ENCODE assay signal across 17 cellular contexts in the genomic region with DNA sequence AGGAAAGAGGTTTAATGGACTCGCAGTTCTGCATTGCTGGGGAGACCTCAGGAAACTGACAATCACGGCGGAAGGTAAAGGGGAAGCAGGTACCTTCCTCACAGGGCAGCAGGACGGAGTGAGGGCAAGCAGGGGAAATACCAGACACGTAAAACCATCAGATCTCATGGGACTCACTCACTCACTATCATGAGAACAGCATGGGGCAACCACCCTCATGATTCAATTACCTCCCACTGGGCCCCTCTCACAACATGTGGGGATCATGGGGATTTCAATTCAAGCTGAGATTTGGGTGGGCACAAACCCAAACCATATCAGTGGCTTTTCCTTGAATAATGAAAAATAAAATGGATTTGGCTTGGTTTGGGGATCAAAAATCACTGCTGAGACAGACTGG.
DNase-seq lines count a peak whose midpoint lies in the region; ATAC-seq and TF ChIP-seq lines count a peak whose summit lies in the region.
"Had no signal": no experiment of that assay in that cellular context is flagged by ENCODE, and none has a peak within 500 bp of the region (broad histone marks: within the 10 kb centered on the region; RNA-seq: fewer than 3 reads in every experiment).

No MANE protein-coding gene starts in this region.

- H3K9me3 Mint-ChIP-seq in activated CD4-positive, alpha-beta T cell treated with anti-CD3 and anti-CD28 coated beads for 36 hours (ENCODE audit: low read depth), result peaks cover 5% of the 10 kb centered on the region
- H3K9me3 Mint-ChIP-seq in glutamatergic neuron (ENCODE audit: unreplicated experiment), result no peaks in the 10 kb centered on the region

- peak overlapping the region; percentile 34 for H3K27ac Mint-ChIP-seq in activated CD4-positive, alpha-beta T cell treated with anti-CD3 and anti-CD28 coated beads for 36 hours
- H3K27ac Mint-ChIP-seq in glutamatergic neuron (ENCODE audit: unreplicated experiment), result no peak overlapping the region
- H3K27ac Mint-ChIP-seq: activated naive CD8-positive, alpha-beta T cell treated with anti-CD3 and anti-CD28 coated beads, Interleukin-2, amount 10 ng/mL, durations not matched to agents 7 days and 5 days; nephron progenitor cell had no signal

- no peak for TF ChIP-seq CTCF in fibroblast of mammary gland (conservative IDR thresholded peaks at IDR 0.05; ENCODE audit: control insufficient read depth, insufficient read depth, low read depth, low read length)
- no peak for TF ChIP-seq CTCF in glutamatergic neuron (IDR thresholded peaks at IDR 0.05; ENCODE audit: partially characterized antibody, unreplicated experiment)

- H3K4me3 Mint-ChIP-seq in activated CD4-positive, alpha-beta T cell treated with anti-CD3 and anti-CD28 coated beads for 36 hours, result no peak overlapping the region
- no peak overlapping the region for H3K4me3 Mint-ChIP-seq in glutamatergic neuron (ENCODE audit: unreplicated experiment)
- H3K4me3 Mint-ChIP-seq: activated naive CD8-positive, alpha-beta T cell treated with anti-CD3 and anti-CD28 coated beads, Interleukin-2, amount 10 ng/mL, durations not matched to agents 7 days and 5 days; nephron progenitor cell had no signal

- CTCF ChIA-PET in activated CD4-positive, alpha-beta T cell treated with anti-CD3 and anti-CD28 coated beads for 36 hours (lab: Charles Lee), result interaction anchor here (0.6 kb wide), 1 partner anchor 12 kb away, joined by 3 read pairs; no protein-coding TSS in a partner anchor

- POLR2A ChIA-PET in activated CD4-positive, alpha-beta T cell treated with anti-CD3 and anti-CD28 coated beads for 36 hours (lab: Charles Lee), result no interaction called here

- H3K4me1 Mint-ChIP-seq in activated CD4-positive, alpha-beta T cell treated with anti-CD3 and anti-CD28 coated beads for 36 hours, result peaks cover 34% of the 10 kb centered on the region
- H3K4me1 Mint-ChIP-seq in glutamatergic neuron (ENCODE audit: low read depth, unreplicated experiment), result no peaks in the 10 kb centered on the region
- H3K4me1 Mint-ChIP-seq: nephron progenitor cell had no signal

- peaks cover 3% of the 10 kb centered on the region for H3K36me3 Mint-ChIP-seq in activated CD4-positive, alpha-beta T cell treated with anti-CD3 and anti-CD28 coated beads for 36 hours (ENCODE audit: low read depth)
- H3K36me3 Mint-ChIP-seq in glutamatergic neuron (ENCODE audit: unreplicated experiment), result no peaks in the 10 kb centered on the region

- ATAC-seq in activated CD4-positive, alpha-beta T cell treated with anti-CD3 and anti-CD28 coated beads for 36 hours, result no peak
- ATAC-seq in GM18907 (IDR thresholded peaks at IDR 0.05; ENCODE audit: unreplicated experiment), result peak; percentile 86
- peak; percentile 45 for ATAC-seq in HG03469 (IDR thresholded peaks at IDR 0.05; ENCODE audit: unreplicated experiment)

- DNase-seq in activated CD4-positive, alpha-beta T cell treated with anti-CD3 and anti-CD28 coated beads for 36 hours, result peak; percentile 16
- DNase-seq in activated CD4-positive, alpha-beta T cell treated with anti-CD3 and anti-CD28 coated beads for 4 hours, result no peak
- DNase-seq in fibroblast of mammary gland (ENCODE audit: low read depth) (peak; percentile 71), posterior vena cava (ENCODE audit: low spot score) (no peak), HuH-7 (ENCODE audit: low spot score) (no peak), glutamatergic neuron (no peak)
- DNase-seq: activated CD4-positive, CD25-positive, alpha-beta regulatory T cell treated with anti-CD3 and anti-CD28 coated beads, Interleukin-2, amount 50 U/mL, for 72 hours; activated CD8-positive, alpha-beta memory T cell treated with anti-CD3 and anti-CD28 coated beads, Interleukin-2, amount 50 U/mL, for 4 hours; activated naive CD8-positive, alpha-beta T cell treated with anti-CD3 and anti-CD28 coated beads, Interleukin-2, amount 10 ng/mL, durations not matched to agents 7 days and 5 days; DMS153; IMR-90; NCI-H2081 treated with DMSO at 0.1 percent for 48 hours; nephron progenitor cell; transverse colon had no signal

- H3K27me3 Mint-ChIP-seq in activated CD4-positive, alpha-beta T cell treated with anti-CD3 and anti-CD28 coated beads for 36 hours, result no peaks in the 10 kb centered on the region
- H3K27me3 Mint-ChIP-seq in glutamatergic neuron (ENCODE audit: unreplicated experiment), result peaks cover 3% of the 10 kb centered on the region
- H3K27me3 Mint-ChIP-seq: activated naive CD8-positive, alpha-beta T cell treated with anti-CD3 and anti-CD28 coated beads, Interleukin-2, amount 10 ng/mL, durations not matched to agents 7 days and 5 days had no signal

- no peak overlapping the region for H3K4me3 ChIP-seq in fibroblast of mammary gland (ENCODE audit: control insufficient read depth, low read depth, low read length)
- H3K4me3 ChIP-seq: breast epithelium, transverse colon had no signal

- intact Hi-C loops in activated CD4-positive, alpha-beta T cell treated with anti-CD3 and anti-CD28 coated beads for 36 hours (cut with DNase I, micrococcal nuclease), result loop anchor here in 1 of 2 experiments (2.0 to 5.0 kb wide), 2 partner anchors 57 to 230 kb away; no protein-coding TSS in a partner anchor
- intact Hi-C loops in posterior vena cava (cut with DNase I), result no loop called here

Comparison
In these comparisons a context has a peak if more than half of its experiments do, and no peak if none do; other contexts are left out.
1. DNase-seq: peak in activated CD4-positive, alpha-beta T cell treated with anti-CD3 and anti-CD28 coated beads for 36 hours (single experiment) and fibroblast of mammary gland (single experiment); none in activated CD4-positive, alpha-beta T cell treated with anti-CD3 and anti-CD28 coated beads for 4 hours (0 of 2), posterior vena cava (single experiment), HuH-7 (single experiment) and glutamatergic neuron (single experiment).